ENCODE assay signal across 15 cellular contexts in the genomic region with DNA sequence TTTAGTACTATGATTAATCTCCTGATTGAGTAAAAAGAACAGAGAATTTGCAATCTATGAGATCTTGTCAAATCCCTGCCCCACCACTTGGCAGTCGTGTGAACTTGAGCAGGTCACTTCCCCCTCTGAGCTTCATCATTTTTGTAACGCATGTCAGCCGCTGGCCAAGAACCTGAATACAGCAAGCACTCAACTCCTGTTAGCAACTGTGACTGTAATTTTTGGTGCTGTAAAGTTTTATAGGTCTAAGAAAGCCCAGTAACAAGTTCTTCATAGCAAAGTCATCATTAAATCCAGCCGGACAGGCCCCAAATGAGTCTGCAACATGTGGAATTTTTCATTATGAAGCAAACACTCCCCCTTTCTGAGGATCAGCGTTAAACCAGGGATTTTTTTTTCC. TPM values are rescaled to one million over a fixed set of nuclear protein-coding genes. Genes with fewer than 3 reads are reported as not detected.
DNase-seq lines count a peak whose midpoint lies in the region; ATAC-seq and TF ChIP-seq lines count a peak whose summit lies in the region.
"Had no signal": no experiment of that assay in that cellular context is flagged by ENCODE, and none has a peak within 500 bp of the region (broad histone marks: within the 10 kb centered on the region; RNA-seq: fewer than 3 reads in every experiment).

No MANE protein-coding gene starts in this region.

- no peaks in the 10 kb centered on the region for H4K20me1 ChIP-seq in osteoblast (ENCODE audit: insufficient read depth, low read length)

- TF ChIP-seq CTCF in cardiac muscle cell (IDR thresholded peaks at IDR 0.05; ENCODE audit: low read depth, low read length): no peak
- TF ChIP-seq CTCF in osteoblast (IDR thresholded peaks at IDR 0.05; ENCODE audit: extremely low read depth, low read depth, low read length): no peak

- DNase-seq in cardiac muscle cell (ENCODE audit: low read depth in 1 of 2, low spot score in 1 of 2): no peak
- DNase-seq in Right ventricle myocardium inferior (ENCODE audit: missing footprints): no peak
- no peak for DNase-seq in SK-N-MC (ENCODE audit: low read depth, low spot score)
- peak; percentile 18 for DNase-seq in left kidney (ENCODE audit: low read depth, low spot score)
- no peak for DNase-seq in activated T-cell treated with anti-CD3 and anti-CD28 coated beads, Interleukin-2, amount 50 U/mL, for 4 hours
- DNase-seq in osteoblast (ENCODE audit: insufficient read length, low spot score, missing footprints): no peak
- DNase-seq: C1 segment of cervical spinal cord; Calu3; CD4-positive, alpha-beta memory T cell; COR-L47; GM23248; H9 had no signal

- H3K9ac ChIP-seq in SK-N-MC (ENCODE audit: insufficient read length): no peak overlapping the region
- H3K9ac ChIP-seq: GM23248 had no signal

- H3K4me2 ChIP-seq in osteoblast (ENCODE audit: insufficient read depth, low read length): no peak overlapping the region

- H3K9me3 ChIP-seq in cardiac muscle cell (ENCODE audit: low read depth) (no peaks in the 10 kb centered on the region), SK-N-MC (ENCODE audit: low read depth, low read length) (no peaks in the 10 kb centered on the region), osteoblast (ENCODE audit: low read depth, low read length) (no peaks in the 10 kb centered on the region)

- H3K36me3 Mint-ChIP-seq in activated T-cell treated with anti-CD3 and anti-CD28 coated beads, Interleukin-2, amount 50 U/mL, for 4 hours (ENCODE audit: insufficient read depth): no peaks in the 10 kb centered on the region

- no peak overlapping the region for H2AFZ ChIP-seq in osteoblast (ENCODE audit: low read length)
- H2AFZ ChIP-seq: GM23248 had no signal

- no peaks in the 10 kb centered on the region for H3K4me1 Mint-ChIP-seq in activated T-cell treated with anti-CD3 and anti-CD28 coated beads, Interleukin-2, amount 50 U/mL, for 4 hours (ENCODE audit: low read depth)
- H3K4me1 Mint-ChIP-seq: CD4-positive, alpha-beta memory T cell had no signal

- H3K4me1 ChIP-seq in cardiac muscle cell (ENCODE audit: low read depth) (peaks cover 8% of the 10 kb centered on the region), osteoblast (ENCODE audit: insufficient read depth, low read length) (no peaks in the 10 kb centered on the region)

- intact Hi-C loops in Right ventricle myocardium inferior (cut with DNase I): no loop called here

- no peak overlapping the region for H3K4me3 Mint-ChIP-seq in activated T-cell treated with anti-CD3 and anti-CD28 coated beads, Interleukin-2, amount 50 U/mL, for 4 hours
- H3K4me3 Mint-ChIP-seq: CD4-positive, alpha-beta memory T cell; H9 had no signal

- H3K36me3 ChIP-seq in cardiac muscle cell (no peaks in the 10 kb centered on the region), SK-N-MC (ENCODE audit: insufficient read depth, low read length) (no peaks in the 10 kb centered on the region), osteoblast (ENCODE audit: insufficient read depth, low read length) (no peaks in the 10 kb centered on the region)

- no peak for ATAC-seq in Right ventricle myocardium inferior
- no peak for ATAC-seq in activated T-cell treated with anti-CD3 and anti-CD28 coated beads, Interleukin-2, amount 50 U/mL, for 4 hours
- ATAC-seq: HCT116 had no signal

- peaks cover 22% of the 10 kb centered on the region for H3K27me3 Mint-ChIP-seq in activated T-cell treated with anti-CD3 and anti-CD28 coated beads, Interleukin-2, amount 50 U/mL, for 4 hours (ENCODE audit: low read depth)

- H3K4me3 ChIP-seq in cardiac muscle cell: no peak overlapping the region
- H3K4me3 ChIP-seq in SK-N-MC: no peak overlapping the region
- H3K4me3 ChIP-seq in osteoblast (ENCODE audit: insufficient read depth, low read length): no peak overlapping the region
- H3K4me3 ChIP-seq: GM23248 had no signal

- no peaks in the 10 kb centered on the region for H3K9me3 Mint-ChIP-seq in activated T-cell treated with anti-CD3 and anti-CD28 coated beads, Interleukin-2, amount 50 U/mL, for 4 hours

- H3K27ac ChIP-seq in cardiac muscle cell (peak overlapping the region; percentile 27), SK-N-MC (peak overlapping the region; percentile 46), osteoblast (ENCODE audit: low read depth, low read length) (no peak overlapping the region)
- H3K27ac ChIP-seq: 22Rv1, GM23248 had no signal

- no peaks in the 10 kb centered on the region for H3K27me3 ChIP-seq in cardiac muscle cell
- no peaks in the 10 kb centered on the region for H3K27me3 ChIP-seq in osteoblast (ENCODE audit: insufficient read depth, low read length)

- no peaks in the 10 kb centered on the region for H3K79me2 ChIP-seq in osteoblast (ENCODE audit: insufficient read depth, low read length)

RNA-seq across cellular contexts. Expression of a gene that starts 49.4 kb away (rescaled TPM):
- 1.3 and 3.1 TPM in 2 replicates for total RNA-seq in cardiac muscle cell
- 0.96 and 4.0 TPM in 2 replicates for polyA plus RNA-seq in cardiac muscle cell
- total RNA-seq in Right ventricle myocardium inferior: not detected
- total RNA-seq in activated T-cell treated with anti-CD3 and anti-CD28 coated beads, Interleukin-2, amount 50 U/mL, for 4 hours: under 1 TPM in 1 of 3 donors, not detected in 2; 0.05 TPM
- under 0.01 TPM in 1 of 2 replicates, not detected in the other for total RNA-seq in osteoblast
- total RNA-seq: Calu3; CD4-positive, alpha-beta memory T cell; GM23248; H9 had no signal
- polyA plus RNA-seq: BJ; CD4-positive, alpha-beta memory T cell; GM23248 had no signal
